8 cellular contexts compared by ENCODE assay signal in genomic region chr20:5569021-5569420, GRCh38. TPM values are rescaled to one million over a fixed set of nuclear protein-coding genes. Genes with fewer than 3 reads are reported as not detected.
DNase-seq lines count a peak whose midpoint lies in the region; ATAC-seq and TF ChIP-seq lines count a peak whose summit lies in the region.

No MANE protein-coding gene starts in this region.

- WGBS in ovary, 3 donors, result 60 to 67% (median 65%) methylated on average over 3 of the region's 3 CpGs

- no peaks in the 10 kb centered on the region for H3K36me3 ChIP-seq in ovary

- TF ChIP-seq CTCF in ovary (IDR thresholded peaks at IDR 0.05), result peak in 2 of 3 donors; percentile 33 to 39

- TF ChIP-seq POLR2A in ovary (IDR thresholded peaks at IDR 0.05), result no peak

- POLR2A ChIA-PET in activated CD8-positive, alpha-beta T cell treated with anti-CD3 and anti-CD28 coated beads, Interleukin-2, amount 10 ng/mL, durations not matched to agents 7 days and 5 days (lab: Charles Lee), result no interaction called here

- no peaks in the 10 kb centered on the region for H3K27me3 ChIP-seq in ovary

- H3K4me1 Mint-ChIP-seq in activated CD8-positive, alpha-beta T cell treated with anti-CD3 and anti-CD28 coated beads, Interleukin-2, amount 10 ng/mL, durations not matched to agents 7 days and 5 days (ENCODE audit: low read depth), result peaks cover 15% of the 10 kb centered on the region

- H3K9me3 Mint-ChIP-seq in activated CD8-positive, alpha-beta T cell treated with anti-CD3 and anti-CD28 coated beads, Interleukin-2, amount 10 ng/mL, durations not matched to agents 7 days and 5 days (ENCODE audit: insufficient read depth), result no peaks in the 10 kb centered on the region

- H3K4me3 ChIP-seq in ovary, result no peak overlapping the region

- DNase-seq in DMS 273 (lab: John Stamatoyannopoulos, UW; ENCODE audit: unreplicated experiment) (peak; percentile 71), NCI-H526 (lab: John Stamatoyannopoulos, UW) (peak; percentile 53 to 78), fibroblast of peridontal ligament (ENCODE audit: extremely low read depth) (peak; percentile 61), ovary (no peak), NCI-H1048 (lab: John Stamatoyannopoulos, UW) (no peak)
- DNase-seq in activated CD8-positive, alpha-beta T cell treated with anti-CD3 and anti-CD28 coated beads, Interleukin-2, amount 10 ng/mL, durations not matched to agents 7 days and 5 days, result peak; percentile 68

- no peaks in the 10 kb centered on the region for H3K27me3 Mint-ChIP-seq in activated CD8-positive, alpha-beta T cell treated with anti-CD3 and anti-CD28 coated beads, Interleukin-2, amount 10 ng/mL, durations not matched to agents 7 days and 5 days (ENCODE audit: low read depth)

- CTCF ChIA-PET in activated CD8-positive, alpha-beta T cell treated with anti-CD3 and anti-CD28 coated beads, Interleukin-2, amount 10 ng/mL, durations not matched to agents 7 days and 5 days (lab: Charles Lee), result interaction anchor here (0.7 to 7.7 kb wide), 20 partner anchors 9 to 220 kb away, joined by 3 to 92 read pairs (median 5); no protein-coding TSS in a partner anchor

- no peaks in the 10 kb centered on the region for H3K4me1 ChIP-seq in ovary (ENCODE audit: insufficient read depth)

- intact Hi-C loops in ovary (cut with DNase I), result no loop called here

- H3K9me3 ChIP-seq in ovary, result no peaks in the 10 kb centered on the region

- peaks cover 44% of the 10 kb centered on the region for H3K36me3 Mint-ChIP-seq in activated CD8-positive, alpha-beta T cell treated with anti-CD3 and anti-CD28 coated beads, Interleukin-2, amount 10 ng/mL, durations not matched to agents 7 days and 5 days (ENCODE audit: low read depth)

- ATAC-seq in HG02678 (IDR thresholded peaks at IDR 0.05; ENCODE audit: unreplicated experiment) (peak; percentile 70), HG03469 (IDR thresholded peaks at IDR 0.05; ENCODE audit: unreplicated experiment) (no peak)
- peak; percentile 87 for ATAC-seq in activated CD8-positive, alpha-beta T cell treated with anti-CD3 and anti-CD28 coated beads, Interleukin-2, amount 10 ng/mL, durations not matched to agents 7 days and 5 days

- no peak for TF ChIP-seq EP300 in ovary (IDR thresholded peaks at IDR 0.05)

- H3K27ac ChIP-seq in ovary, result no peak overlapping the region

- peak overlapping the region; percentile 37 for H3K27ac Mint-ChIP-seq in activated CD8-positive, alpha-beta T cell treated with anti-CD3 and anti-CD28 coated beads, Interleukin-2, amount 10 ng/mL, durations not matched to agents 7 days and 5 days

- H3K4me3 Mint-ChIP-seq in activated CD8-positive, alpha-beta T cell treated with anti-CD3 and anti-CD28 coated beads, Interleukin-2, amount 10 ng/mL, durations not matched to agents 7 days and 5 days, result no peak overlapping the region

RNA-seq across cellular contexts. Expression of gene GPCPD1, which starts 41.8 kb away (rescaled TPM):
- total RNA-seq in activated CD8-positive, alpha-beta T cell treated with anti-CD3 and anti-CD28 coated beads, Interleukin-2, amount 10 ng/mL, durations not matched to agents 7 days and 5 days, result 10 to 100 TPM; 22.5 to 31.2 TPM
- 10 to 100 TPM; 22.9 to 79.6 (median 27.8) TPM for total RNA-seq in ovary
- 10 to 100 TPM; 12.9 to 19.4 TPM for polyA plus RNA-seq in ovary

Comparison
In these comparisons a context has a peak if more than half of its experiments do, and no peak if none do; other contexts are left out.
1. DNase-seq: peak in DMS 273 (single experiment), NCI-H526 (2 of 2), activated CD8-positive, alpha-beta T cell treated with anti-CD3 and anti-CD28 coated beads, Interleukin-2, amount 10 ng/mL, durations not matched to agents 7 days and 5 days (single experiment) and fibroblast of peridontal ligament (single experiment); none in ovary (0 of 5) and NCI-H1048 (single experiment).